7 cellular contexts compared by ENCODE assay signal in the genomic region with DNA sequence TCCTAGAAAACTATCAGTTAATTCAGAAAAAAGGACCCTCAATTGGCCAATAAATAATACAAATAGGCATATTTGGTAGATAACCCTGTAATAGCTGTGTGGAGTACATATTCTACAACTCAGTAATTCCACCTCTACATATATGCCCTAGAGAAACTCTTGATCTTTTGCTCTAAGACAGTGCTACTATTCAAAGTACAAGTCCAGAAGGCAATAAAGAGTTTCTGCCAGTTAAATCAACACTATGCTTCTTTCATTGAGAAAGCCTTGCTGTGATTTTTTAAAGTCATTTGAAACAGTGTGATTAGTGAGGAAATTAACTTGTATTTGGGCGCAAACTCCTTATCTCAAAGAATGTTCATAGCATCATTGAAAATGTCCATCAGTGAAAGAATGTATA.
"Had no signal": no experiment of that assay in that cellular context is flagged by ENCODE, and none has a peak within 500 bp of the region (broad histone marks: within the 10 kb centered on the region; RNA-seq: fewer than 3 reads in every experiment).

No MANE protein-coding gene starts in this region.

- DNase-seq: H9, HCEC 1CT, IMR-90, KG1 had no signal

- FAIRE-seq: H1, K562 had no signal

- ATAC-seq: GM23338, K562 had no signal

- H2AFZ ChIP-seq: GM23338 had no signal

- H3K4me3 ChIP-seq: GM23338, K562 had no signal

- H3K4me2 ChIP-seq: GM23338 had no signal
